35 cellular contexts compared by ENCODE assay signal in the genomic region with DNA sequence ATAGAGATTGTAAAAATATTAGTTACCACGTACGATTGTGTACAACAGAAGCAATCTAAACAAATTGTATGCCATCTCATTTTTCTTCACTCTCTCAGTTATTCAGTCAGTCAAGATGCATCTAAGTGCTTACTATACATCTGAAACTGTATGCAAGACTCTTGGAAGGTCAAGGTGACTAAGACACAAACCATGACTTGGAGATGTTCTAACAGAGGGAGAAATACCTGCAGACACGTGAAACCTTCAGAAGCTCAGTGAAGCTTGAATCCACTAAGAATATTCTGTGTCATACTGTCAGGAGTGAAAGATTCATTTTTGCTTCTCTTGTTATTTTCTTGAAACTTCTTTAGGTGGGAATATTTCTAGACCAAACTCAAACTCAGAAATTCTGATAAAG.
"Had no signal": no experiment of that assay in that cellular context is flagged by ENCODE, and none has a peak within 500 bp of the region (broad histone marks: within the 10 kb centered on the region; RNA-seq: fewer than 3 reads in every experiment).

No MANE protein-coding gene starts in this region.

- H3K27ac ChIP-seq: adrenal gland, body of pancreas, esophagus muscularis mucosa, foreskin keratinocyte, gastrocnemius medialis, heart right ventricle, WERI-Rb-1 had no signal

- H3K27me3 Mint-ChIP-seq: activated B cell treated with CpG ODN at 0.5 μM for 24 hours; activated CD8-positive, alpha-beta memory T cell treated with anti-CD3 and anti-CD28 coated beads, Interleukin-2, amount 10 ng/mL, durations not matched to agents 7 days and 5 days; activated CD8-positive, alpha-beta T cell treated with anti-CD3 and anti-CD28 coated beads for 36 hours; activated naive CD8-positive, alpha-beta T cell treated with anti-CD3 and anti-CD28 coated beads, Interleukin-2, amount 50 U/mL, for 24 hours; effector memory CD8-positive, alpha-beta T cell had no signal

- DNase-seq: activated B cell treated with CpG ODN at 0.5 μM for 24 hours; activated CD4-positive, alpha-beta T cell treated with anti-CD3 and anti-CD28 coated beads for 48 hours; activated CD4-positive, alpha-beta T cell treated with anti-CD3 and anti-CD28 coated beads, Interleukin-2, amount 50 U/mL, for 1 hour; activated CD4-positive, alpha-beta T cell treated with anti-CD3 and anti-CD28 coated beads, Interleukin-2, amount 50 U/mL, for 48 hours; activated CD8-positive, alpha-beta memory T cell treated with anti-CD3 and anti-CD28 coated beads, Interleukin-2, amount 10 ng/mL, durations not matched to agents 7 days and 5 days; activated CD8-positive, alpha-beta memory T cell treated with anti-CD3 and anti-CD28 coated beads, Interleukin-2, amount 50 U/mL, for 4 hours; activated CD8-positive, alpha-beta T cell treated with anti-CD3 and anti-CD28 coated beads for 36 hours; activated effector memory CD4-positive, alpha-beta T cell treated with anti-CD3 and anti-CD28 coated beads, Interleukin-2, amount 50 U/mL, for 16 hours; activated naive CD4-positive, alpha-beta T cell treated with anti-CD3 and anti-CD28 coated beads for 36 hours; activated naive CD8-positive, alpha-beta T cell treated with anti-CD3 and anti-CD28 coated beads for 36 hours; activated naive CD8-positive, alpha-beta T cell treated with anti-CD3 and anti-CD28 coated beads, Interleukin-2, amount 50 U/mL, for 24 hours; activated T-cell treated with anti-CD3 and anti-CD28 coated beads, Interleukin-2, amount 50 U/mL, for 1 hour; activated T-cell treated with anti-CD3 and anti-CD28 coated beads, Interleukin-2, amount 50 U/mL, for 48 hours; adrenal gland; amygdala; aorta; body of pancreas; cortex of kidney; dermis blood vessel endothelial cell; effector CD4-positive, alpha-beta T cell; effector memory CD8-positive, alpha-beta T cell; erythroblast; foreskin keratinocyte; gastrocnemius medialis; heart right ventricle; T-helper 17 cell; T1000; WERI-Rb-1 had no signal

- H3K27ac Mint-ChIP-seq: activated B cell treated with CpG ODN at 0.5 μM for 24 hours; activated CD8-positive, alpha-beta memory T cell treated with anti-CD3 and anti-CD28 coated beads, Interleukin-2, amount 10 ng/mL, durations not matched to agents 7 days and 5 days; activated CD8-positive, alpha-beta T cell treated with anti-CD3 and anti-CD28 coated beads for 36 hours; activated naive CD4-positive, alpha-beta T cell treated with anti-CD3 and anti-CD28 coated beads for 36 hours; activated naive CD4-positive, alpha-beta T cell treated with anti-CD3 and anti-CD28 coated beads, Interleukin-2, amount 50 U/mL, for 24 hours; activated naive CD8-positive, alpha-beta T cell treated with anti-CD3 and anti-CD28 coated beads for 36 hours; activated naive CD8-positive, alpha-beta T cell treated with anti-CD3 and anti-CD28 coated beads, Interleukin-2, amount 50 U/mL, for 24 hours; activated T-helper 1 cell treated with anti-CD3 and anti-CD28 coated beads, Interleukin-12 subunit alpha, Interleukin-12 subunit beta, Interleukin-2, Interleukin-4 antibody, amounts not matched to agents 30 ng/mL and 10 ng/mL and 1 ng/mL, durations not matched to agents 14 hours and 24 hours and 36 hours; activated T-helper 2 cell treated with anti-CD3 and anti-CD28 coated beads, Interferon-gamma antibody, Interleukin-2, Interleukin-4, amounts not matched to agents 10 μg/mL and 5 μg/mL and 100 μg/mL, durations not matched to agents 14 hours and 24 hours and 36 hours; effector memory CD8-positive, alpha-beta T cell; T-helper 17 cell; T-helper 2 cell treated with Interferon-gamma antibody and Interleukin-4, amounts not matched to agents 5 μg/mL and 100 μg/mL, for 36 hours had no signal

- H3K9me3 Mint-ChIP-seq: activated B cell treated with CpG ODN at 0.5 μM for 24 hours; activated CD8-positive, alpha-beta T cell treated with anti-CD3 and anti-CD28 coated beads for 36 hours; activated naive CD4-positive, alpha-beta T cell treated with anti-CD3 and anti-CD28 coated beads for 36 hours; activated naive CD8-positive, alpha-beta T cell treated with anti-CD3 and anti-CD28 coated beads for 36 hours; activated naive CD8-positive, alpha-beta T cell treated with anti-CD3 and anti-CD28 coated beads, Interleukin-2, amount 50 U/mL, for 24 hours; activated T-helper 1 cell treated with anti-CD3 and anti-CD28 coated beads, Interleukin-12 subunit alpha, Interleukin-12 subunit beta, Interleukin-2, Interleukin-4 antibody, amounts not matched to agents 30 ng/mL and 10 ng/mL and 1 ng/mL, durations not matched to agents 14 hours and 24 hours and 36 hours; activated T-helper 2 cell treated with anti-CD3 and anti-CD28 coated beads, Interferon-gamma antibody, Interleukin-2, Interleukin-4, amounts not matched to agents 10 μg/mL and 5 μg/mL and 100 μg/mL, durations not matched to agents 14 hours and 24 hours and 36 hours; effector memory CD8-positive, alpha-beta T cell; T-helper 2 cell treated with Interferon-gamma antibody and Interleukin-4, amounts not matched to agents 5 μg/mL and 100 μg/mL, for 36 hours had no signal

- H3K4me1 Mint-ChIP-seq: activated B cell treated with CpG ODN at 0.5 μM for 24 hours; activated CD8-positive, alpha-beta memory T cell treated with anti-CD3 and anti-CD28 coated beads, Interleukin-2, amount 10 ng/mL, durations not matched to agents 7 days and 5 days; activated naive CD4-positive, alpha-beta T cell treated with anti-CD3 and anti-CD28 coated beads, Interleukin-2, amount 50 U/mL, for 24 hours; activated naive CD8-positive, alpha-beta T cell treated with anti-CD3 and anti-CD28 coated beads for 36 hours; activated naive CD8-positive, alpha-beta T cell treated with anti-CD3 and anti-CD28 coated beads, Interleukin-2, amount 50 U/mL, for 24 hours; T-helper 17 cell had no signal

- H3K9me3 ChIP-seq: adrenal gland, body of pancreas, esophagus muscularis mucosa, gastrocnemius medialis had no signal

- H3K36me3 ChIP-seq: adrenal gland, esophagus muscularis mucosa, gastrocnemius medialis, heart right ventricle, WERI-Rb-1 had no signal

- H3K4me1 ChIP-seq: adrenal gland, body of pancreas, esophagus muscularis mucosa, foreskin keratinocyte, gastrocnemius medialis, heart right ventricle had no signal

- FAIRE-seq: colon had no signal

- ATAC-seq: activated CD4-positive, CD25-positive, alpha-beta regulatory T cell treated with anti-CD3 and anti-CD28 coated beads, Interleukin-2, amount 50 U/mL, for 24 hours; activated CD8-positive, alpha-beta memory T cell treated with anti-CD3 and anti-CD28 coated beads, Interleukin-2, amount 10 ng/mL, durations not matched to agents 7 days and 5 days; activated CD8-positive, alpha-beta T cell treated with anti-CD3 and anti-CD28 coated beads for 36 hours; activated naive CD8-positive, alpha-beta T cell treated with anti-CD3 and anti-CD28 coated beads, Interleukin-2, amount 50 U/mL, for 24 hours; body of pancreas; effector memory CD8-positive, alpha-beta T cell; foreskin keratinocyte; gastrocnemius medialis; heart right ventricle; T-helper 17 cell had no signal

- H3K4me3 Mint-ChIP-seq: activated B cell treated with CpG ODN at 0.5 μM for 24 hours; activated CD8-positive, alpha-beta memory T cell treated with anti-CD3 and anti-CD28 coated beads, Interleukin-2, amount 10 ng/mL, durations not matched to agents 7 days and 5 days; activated CD8-positive, alpha-beta T cell treated with anti-CD3 and anti-CD28 coated beads for 36 hours; activated naive CD4-positive, alpha-beta T cell treated with anti-CD3 and anti-CD28 coated beads for 36 hours; activated naive CD4-positive, alpha-beta T cell treated with anti-CD3 and anti-CD28 coated beads, Interleukin-2, amount 50 U/mL, for 24 hours; activated naive CD8-positive, alpha-beta T cell treated with anti-CD3 and anti-CD28 coated beads for 36 hours; activated naive CD8-positive, alpha-beta T cell treated with anti-CD3 and anti-CD28 coated beads, Interleukin-2, amount 50 U/mL, for 24 hours; activated T-helper 1 cell treated with anti-CD3 and anti-CD28 coated beads, Interleukin-12 subunit alpha, Interleukin-12 subunit beta, Interleukin-2, Interleukin-4 antibody, amounts not matched to agents 30 ng/mL and 10 ng/mL and 1 ng/mL, durations not matched to agents 14 hours and 24 hours and 36 hours; effector memory CD8-positive, alpha-beta T cell; T-helper 17 cell; T-helper 2 cell treated with Interferon-gamma antibody and Interleukin-4, amounts not matched to agents 5 μg/mL and 100 μg/mL, for 36 hours had no signal

- H3K27me3 ChIP-seq: adrenal gland, body of pancreas, esophagus muscularis mucosa, foreskin keratinocyte, gastrocnemius medialis, heart right ventricle had no signal

- H3K36me3 Mint-ChIP-seq: activated CD8-positive, alpha-beta memory T cell treated with anti-CD3 and anti-CD28 coated beads, Interleukin-2, amount 10 ng/mL, durations not matched to agents 7 days and 5 days; activated naive CD4-positive, alpha-beta T cell treated with anti-CD3 and anti-CD28 coated beads, Interleukin-2, amount 50 U/mL, for 24 hours; activated naive CD8-positive, alpha-beta T cell treated with anti-CD3 and anti-CD28 coated beads for 36 hours had no signal

- H3K4me3 ChIP-seq: adrenal gland, body of pancreas, esophagus muscularis mucosa, gastrocnemius medialis, heart right ventricle had no signal
